Comparison of ENCODE assay signal across 1 cellular context in genomic region chr15:77671274-77672056, GRCh38.
TF ChIP-seq lines count a peak whose summit lies in the region.

No MANE protein-coding gene starts in this region.

TF ChIP-seq in H1, 55 proteins besides CTCF, POLR2A, EP300 and RAD21:
- TF ChIP-seq ZNF274 (IDR thresholded peaks at IDR 0.05; ENCODE audit: borderline replicate concordance, extremely low read depth, low read length) (no peak), KDM1A (IDR thresholded peaks at IDR 0.05; ENCODE audit: borderline replicate concordance, low read length) (no peak), MAX (IDR thresholded peaks at IDR 0.05) (no peak), KDM4A (IDR thresholded peaks at IDR 0.05; ENCODE audit: low read depth, low read length, severe bottlenecking) (no peak), ATF2 (IDR thresholded peaks at IDR 0.05; ENCODE audit: low read length) (no peak), JUND (IDR thresholded peaks at IDR 0.05; ENCODE audit: low read length) (no peak), CHD7 (IDR thresholded peaks at IDR 0.05; ENCODE audit: insufficient replicate concordance, low read length) (no peak), TEAD4 (IDR thresholded peaks at IDR 0.05; ENCODE audit: low read depth, low read length) (no peak), TAF7 (optimal IDR thresholded peaks at IDR 0.05; ENCODE audit: borderline replicate concordance, low read depth, low read length) (no peak), POLR2AphosphoS5 (IDR thresholded peaks at IDR 0.05; ENCODE audit: low read depth, low read length) (no peak), CBX5 (IDR thresholded peaks at IDR 0.05; ENCODE audit: low read depth, low read length) (no peak), USF2 (IDR thresholded peaks at IDR 0.05; ENCODE audit: low read length) (no peak), SP4 (IDR thresholded peaks at IDR 0.05; ENCODE audit: low read length) (no peak), YY1 (IDR thresholded peaks at IDR 0.05; ENCODE audit: low read depth, low read length) (no peak), ASH2L (IDR thresholded peaks at IDR 0.05; ENCODE audit: low read length) (no peak), GTF2F1 (IDR thresholded peaks at IDR 0.05; ENCODE audit: borderline replicate concordance, low read depth, low read length) (no peak)
